In the genomic region with DNA sequence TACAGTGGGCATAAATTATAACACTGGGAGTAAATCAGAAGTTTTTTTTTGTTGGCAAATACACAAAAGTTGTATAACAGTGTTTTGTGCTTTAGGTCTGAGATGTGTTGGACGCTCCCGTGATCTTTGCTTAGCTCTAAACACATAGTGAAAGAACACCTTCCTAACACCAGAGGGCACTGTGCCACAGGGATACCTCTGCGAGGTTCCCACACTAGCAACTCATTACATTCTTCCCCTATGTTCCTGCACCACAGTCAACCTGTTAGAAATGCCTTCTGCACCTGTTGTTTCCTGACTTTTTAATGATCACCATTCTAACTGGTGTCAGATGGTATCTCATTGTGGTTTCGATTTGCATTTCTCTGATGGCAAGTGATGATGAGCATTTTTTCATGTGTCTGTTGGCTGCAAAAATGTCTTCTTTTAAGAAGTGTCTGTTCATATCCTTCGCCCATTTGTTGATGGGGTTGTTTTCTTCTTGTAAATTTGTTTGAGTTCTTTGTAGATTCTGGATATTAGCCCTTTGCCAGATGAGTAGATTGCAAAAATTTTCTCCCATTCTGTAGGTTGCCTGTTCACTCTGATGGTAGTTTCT, we compare ENCODE assay signal across 8 cellular contexts. TPM values are rescaled to one million over a fixed set of nuclear protein-coding genes. Genes with fewer than 3 reads are reported as not detected.
DNase-seq lines count a peak whose midpoint lies in the region; ATAC-seq and TF ChIP-seq lines count a peak whose summit lies in the region.
"Not testable (repeated sequence)": the region's sequence is repeated elsewhere in the genome, so short reads cannot be mapped to it uniquely, and the experiment has no call there.

No MANE protein-coding gene starts in this region.

- not testable (repeated sequence) for H3K36me3 Mint-ChIP-seq in CD4-positive, CD25-positive, alpha-beta regulatory T cell; WTC11

- H3K4me1 ChIP-seq in CD4-positive, CD25-positive, alpha-beta regulatory T cell (ENCODE audit: control insufficient read depth, insufficient read depth, low read length, poor library complexity, severe bottlenecking): peaks cover 19% of the 10 kb centered on the region

- not testable (repeated sequence) for H3K27me3 Mint-ChIP-seq in CD4-positive, CD25-positive, alpha-beta regulatory T cell; WTC11 (ENCODE audit: low read depth)

- POLR2A ChIA-PET in WTC11 (lab: Charles Lee): interaction anchor here (1.0 kb wide), 1 partner anchor 24 kb away, joined by 3 read pairs; no protein-coding TSS in a partner anchor

- peak; percentile 66 for TF ChIP-seq CTCF in WTC11 (IDR thresholded peaks at IDR 0.05)

- peak; percentile 53 to 56 for ATAC-seq in CD4-positive, CD25-positive, alpha-beta regulatory T cell (ENCODE audit: low read depth in 2 of 2)
- ATAC-seq in GM19351 (IDR thresholded peaks at IDR 0.05; ENCODE audit: unreplicated experiment) (peak; percentile 49), HG03354 (IDR thresholded peaks at IDR 0.05; ENCODE audit: poor library complexity, severe bottlenecking, unreplicated experiment) (peak; percentile 65), WTC11 (peak; percentile 30)

- H3K27ac Mint-ChIP-seq in CD4-positive, CD25-positive, alpha-beta regulatory T cell: peak overlapping the region in 2 of 3 donors; percentile 15 to 66
- not testable (repeated sequence) for H3K27ac Mint-ChIP-seq in WTC11

- H3K36me3 ChIP-seq in CD4-positive, CD25-positive, alpha-beta regulatory T cell (ENCODE audit: control insufficient read depth, insufficient read depth, low read length): not testable (repeated sequence)

- not testable (repeated sequence) for H3K4me3 ChIP-seq in CD4-positive, CD25-positive, alpha-beta regulatory T cell (ENCODE audit: low read depth, low read length)

- not testable (repeated sequence) for H3K9me3 ChIP-seq in CD4-positive, CD25-positive, alpha-beta regulatory T cell (ENCODE audit: control insufficient read depth in 2 of 2, low read length in 2 of 2)

- H3K27ac ChIP-seq in CD4-positive, CD25-positive, alpha-beta regulatory T cell (ENCODE audit: insufficient read depth, low read length, poor library complexity, severe bottlenecking): not testable (repeated sequence)

- peak overlapping the region in 2 of 4 donors; percentile 0 to 34 for H3K4me3 Mint-ChIP-seq in CD4-positive, CD25-positive, alpha-beta regulatory T cell
- not testable (repeated sequence) for H3K4me3 Mint-ChIP-seq in WTC11

- H3K27me3 ChIP-seq in CD4-positive, CD25-positive, alpha-beta regulatory T cell (ENCODE audit: control insufficient read depth, insufficient read depth, low read length): not testable (repeated sequence)

- CTCF ChIA-PET in WTC11 (lab: Charles Lee): interaction anchor here (0.6 to 2.1 kb wide), 14 partner anchors 12 to 931 kb away, joined by 3 to 11 read pairs (median 4); partner anchors contain the start of gene RXFP3

- in situ Hi-C loops in T47D (cut with HindIII; ENCODE audit: low pct_unique_long_range_greater_than_20kb, low sequenced_read_pairs): not testable (repeated sequence)

- DNase-seq in CD4-positive, CD25-positive, alpha-beta regulatory T cell: peak; percentile 51 to 83 (median 66)
- peak; percentile 61 for DNase-seq in NCI-H226
- DNase-seq in WTC11 (ENCODE audit: low spot score): peak; percentile 67
- peak; percentile 38 to 86 for DNase-seq in T47D (ENCODE audit: low read depth in 1 of 2, low spot score in 1 of 2)
- peak; percentile 77 for DNase-seq in iris pigment epithelial cell (ENCODE audit: low read depth)
- DNase-seq in stimulated activated CD4-positive, alpha-beta T cell treated with anti-CD3 and anti-CD28 coated beads, Interleukin-1b, Interleukin-23, amount 100 ng/mL, for 48 hours: peak; percentile 64

- H3K4me1 Mint-ChIP-seq in CD4-positive, CD25-positive, alpha-beta regulatory T cell: peaks cover 4 to 14% (median 9%) of the 10 kb centered on the region in 4 donors
- not testable (repeated sequence) for H3K4me1 Mint-ChIP-seq in WTC11

- not testable (repeated sequence) for H3K9me3 Mint-ChIP-seq in CD4-positive, CD25-positive, alpha-beta regulatory T cell; WTC11

TF ChIP-seq in WTC11, 78 proteins besides CTCF, POLR2A, EP300 and RAD21:
- TF ChIP-seq ZNF317 (CRISPR knock-in tag; IDR thresholded peaks at IDR 0.05; ENCODE audit: borderline replicate concordance, low read depth): peak; percentile 59; the same call in 1 of the 2 replicates
TF ChIP-seq in WTC11: peak in this region for 1; not testable (repeated sequence) for 77.

RNA-seq across cellular contexts. Expression of gene TARS1, which starts 4.8 kb away (rescaled TPM):
- 46.7 TPM for total RNA-seq in CD4-positive, CD25-positive, alpha-beta regulatory T cell
- polyA plus RNA-seq in CD4-positive, CD25-positive, alpha-beta regulatory T cell: 10 to 100 TPM; 54.6 to 71.3 (median 63.5) TPM
- total RNA-seq in WTC11 (2021): 253 to 304 TPM (median 256 TPM) in 3 replicates
